27 cellular contexts compared by ENCODE assay signal in genomic region chr2:207778298-207778882, GRCh38. TPM values are rescaled to one million over a fixed set of nuclear protein-coding genes. Genes with fewer than 3 reads are reported as not detected.
"Had no signal": no experiment of that assay in that cellular context is flagged by ENCODE, and none has a peak within 500 bp of the region (broad histone marks: within the 10 kb centered on the region; RNA-seq: fewer than 3 reads in every experiment).

No MANE protein-coding gene starts in this region.

- H3K36me3 ChIP-seq: esophagus squamous epithelium, gastroesophageal sphincter, left ventricle myocardium inferior, lower lobe of right lung, neutrophil, right lobe of liver, spleen, suprapubic skin, thyroid gland, upper lobe of left lung, uterus had no signal

- H3K27me3 ChIP-seq: esophagus squamous epithelium, gastroesophageal sphincter, neutrophil, right lobe of liver, spleen, suprapubic skin, thyroid gland, upper lobe of left lung, uterus had no signal

- FAIRE-seq: keratinocyte had no signal

- DNase-seq: effector memory CD4-positive, alpha-beta T cell; esophagus squamous epithelium; foreskin fibroblast; glutamatergic neuron; immature natural killer cell; left ventricle myocardium inferior; lower lobe of right lung; mesenchymal stem cell; midbrain; naive thymus-derived CD4-positive, alpha-beta T cell; nephron progenitor cell; psoas muscle; retina; spleen; stimulated activated CD4-positive, alpha-beta T cell treated with anti-CD3 and anti-CD28 coated beads, Interleukin-15, amount 100 ng/mL, for 24 hours; stimulated activated CD4-positive, alpha-beta T cell treated with anti-CD3 and anti-CD28 coated beads, Interleukin-1b, Interleukin-23, amount 100 ng/mL, for 48 hours; stimulated activated CD4-positive, alpha-beta T cell treated with anti-CD3 and anti-CD28 coated beads, Interleukin-4, amount 100 ng/mL, for 4 hours; stimulated activated naive CD4-positive, alpha-beta T cell; thyroid gland; upper lobe of left lung; uterus had no signal

- H3K9me3 ChIP-seq: esophagus squamous epithelium, gastroesophageal sphincter, left ventricle myocardium inferior, lower lobe of right lung, neutrophil, psoas muscle, right lobe of liver, spleen, suprapubic skin, thyroid gland, upper lobe of left lung, uterus had no signal

- H3K27ac ChIP-seq: epithelial cell of prostate, esophagus squamous epithelium, gastroesophageal sphincter, left ventricle myocardium inferior, lower lobe of right lung, neutrophil, psoas muscle, spleen, suprapubic skin, thyroid gland, upper lobe of left lung, uterus had no signal

- ATAC-seq: gastroesophageal sphincter; lower lobe of right lung; naive thymus-derived CD4-positive, alpha-beta T cell; psoas muscle; right lobe of liver had no signal

- H3K4me3 ChIP-seq: esophagus squamous epithelium, gastroesophageal sphincter, left ventricle myocardium inferior, lower lobe of right lung, psoas muscle, right lobe of liver, spleen, suprapubic skin, thyroid gland, upper lobe of left lung, uterus had no signal

- H3K4me1 ChIP-seq: gastroesophageal sphincter, left ventricle myocardium inferior, lower lobe of right lung, psoas muscle, spleen, suprapubic skin, upper lobe of left lung, uterus had no signal

RNA-seq across cellular contexts. Expression of gene FZD5, which starts 8.7 kb away (rescaled TPM):
- polyA plus RNA-seq: naive thymus-derived CD4-positive, alpha-beta T cell had no signal
